17 cellular contexts compared by ENCODE assay signal in the genomic region with DNA sequence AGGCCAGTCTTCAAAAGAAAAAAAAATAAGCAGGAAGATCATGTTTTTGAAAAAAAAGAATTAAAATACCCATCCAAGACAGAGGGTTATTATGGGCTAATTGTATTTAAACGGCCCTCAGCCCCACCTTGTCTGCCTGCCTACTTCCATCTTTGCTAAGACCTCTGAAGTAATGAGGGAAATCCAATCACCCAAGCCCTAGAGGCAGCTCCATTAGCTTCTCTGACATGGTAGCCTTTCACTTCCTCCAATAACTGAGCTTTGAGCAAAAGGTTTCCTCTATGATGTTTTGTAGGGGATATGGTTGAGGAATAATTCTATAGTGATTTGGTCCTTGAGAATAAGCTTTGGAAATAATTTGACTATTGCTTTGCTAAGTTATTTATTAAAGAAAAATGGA.
DNase-seq lines count a peak whose midpoint lies in the region; ATAC-seq, FAIRE-seq and TF ChIP-seq lines count a peak whose summit lies in the region.
"Had no signal": no experiment of that assay in that cellular context is flagged by ENCODE, and none has a peak within 500 bp of the region (broad histone marks: within the 10 kb centered on the region; RNA-seq: fewer than 3 reads in every experiment).

No MANE protein-coding gene starts in this region.

- no peaks in the 10 kb centered on the region for H3K27me3 ChIP-seq in dorsolateral prefrontal cortex
- H3K27me3 ChIP-seq in psoas muscle (ENCODE audit: insufficient read depth in 3 of 3, low read length in 2 of 3) = no peaks in the 10 kb centered on the region
- H3K27me3 ChIP-seq: BLaER1, esophagus squamous epithelium, heart right ventricle, tibial artery had no signal

- FAIRE-seq in GM12892 (lab: Jason Lieb, UNC) = peak; percentile 87

- no peak for TF ChIP-seq POLR2A in GM12892 (IDR thresholded peaks at IDR 0.05; ENCODE audit: low read depth, low read length)

- WGBS in psoas muscle, 3 donors = 52 to 74% (median 55%) methylated on average over 1 of the region's 1 CpG

- intact Hi-C loops in dorsolateral prefrontal cortex (cut with DNase I) (loop anchor here (2.0 to 10.0 kb wide), 3 partner anchors 85 to 179 kb away; partner anchors contain the start of gene SGIP1 (in 1 of the 2)), psoas muscle (cut with DNase I) (no loop called here)

- ATAC-seq in psoas muscle = no peak
- ATAC-seq: heart right ventricle had no signal

- H3K27ac ChIP-seq in dorsolateral prefrontal cortex (peak overlapping the region in 53 of 59 donors; percentile 1 to 90 (median 77)), psoas muscle (peak overlapping the region; percentile 39)
- H3K27ac ChIP-seq: BLaER1, esophagus squamous epithelium, heart right ventricle, parathyroid adenoma, tibial artery had no signal

- DNase-seq in GM12892 (ENCODE audit: insufficient read length) (no peak), MV-4-11 (lab: John Stamatoyannopoulos, UW) (peak; percentile 60), dorsolateral prefrontal cortex (no peak), psoas muscle (no peak), activated gamma-delta T cell (lab: John Stamatoyannopoulos, UW) (no peak)
- no peak for DNase-seq in activated CD4-positive, CD25-positive, alpha-beta regulatory T cell treated with anti-CD3 and anti-CD28 coated beads, Interleukin-2, amount 50 U/mL, for 72 hours
- no peak for DNase-seq in stimulated activated CD4-positive, alpha-beta T cell treated with anti-CD3 and anti-CD28 coated beads, Interleukin-4, amount 100 ng/mL, for 24 hours
- DNase-seq: dermis blood vessel endothelial cell; DMS79; esophagus squamous epithelium; heart right ventricle; kidney glomerular epithelial cell; NCI-H345; stimulated activated CD4-positive, alpha-beta T cell treated with anti-CD3 and anti-CD28 coated beads, Interleukin-4, amount 100 ng/mL, for 4 hours; tibial artery had no signal

- H3K4me3 ChIP-seq in dorsolateral prefrontal cortex (peak overlapping the region in 49 of 59 donors; percentile 1 to 59 (median 37)), psoas muscle (no peak overlapping the region)
- H3K4me3 ChIP-seq: BLaER1, esophagus squamous epithelium, heart right ventricle, tibial artery had no signal

- H3K36me3 ChIP-seq in psoas muscle (ENCODE audit: insufficient read depth in 1 of 2, low read depth in 1 of 2) = peaks cover 6 to 38% of the 10 kb centered on the region in 2 donors
- H3K36me3 ChIP-seq: BLaER1, esophagus squamous epithelium had no signal

- no peaks in the 10 kb centered on the region for H3K9me3 ChIP-seq in psoas muscle
- H3K9me3 ChIP-seq: BLaER1, esophagus squamous epithelium, heart right ventricle, tibial artery had no signal

- TF ChIP-seq CTCF in dorsolateral prefrontal cortex (IDR thresholded peaks at IDR 0.05 in 54 of 56, conservative IDR thresholded peaks at IDR 0.05 in 2 of 56; ENCODE audit: low read depth in 1 of 56, partially characterized antibody in 56 of 56) = no peak
- TF ChIP-seq CTCF in psoas muscle (IDR thresholded peaks at IDR 0.05) = no peak

- H3K4me1 ChIP-seq in psoas muscle = peaks cover 84% of the 10 kb centered on the region
- H3K4me1 ChIP-seq: parathyroid adenoma had no signal

Comparison
In these comparisons a context has a peak if more than half of its experiments do, and no peak if none do; other contexts are left out.
1. intact Hi-C loops: an anchor here in dorsolateral prefrontal cortex (2.0 to 10.0 kb wide); none called in psoas muscle.